Comparison of ENCODE assay signal across 19 cellular contexts in genomic region chr2:229044581-229044980, GRCh38.
A peak's percentile ranks its signal among the peaks of the same experiment; 100 is the strongest.
DNase-seq lines count a peak whose midpoint lies in the region; ATAC-seq, FAIRE-seq and TF ChIP-seq lines count a peak whose summit lies in the region.
"Had no signal": no experiment of that assay in that cellular context is flagged by ENCODE, and none has a peak within 500 bp of the region (broad histone marks: within the 10 kb centered on the region; RNA-seq: fewer than 3 reads in every experiment).

No MANE protein-coding gene starts in this region.

- H3K9me3 ChIP-seq in left lung, result no peaks in the 10 kb centered on the region
- no peaks in the 10 kb centered on the region for H3K9me3 ChIP-seq in spleen
- H3K9me3 ChIP-seq: Peyer's patch had no signal

- no peaks in the 10 kb centered on the region for H3K4me1 Mint-ChIP-seq in activated T-cell treated with anti-CD3 and anti-CD28 coated beads, Interleukin-2, amount 50 U/mL, for 4 hours (ENCODE audit: low read depth)
- no peaks in the 10 kb centered on the region for H3K4me1 Mint-ChIP-seq in Calu3 (ENCODE audit: low read depth, unreplicated experiment)
- H3K4me1 Mint-ChIP-seq: B cell had no signal

- H3K27me3 ChIP-seq in bronchial epithelial cell (ENCODE audit: control insufficient read depth, insufficient read depth, low read length) (no peaks in the 10 kb centered on the region), left lung (no peaks in the 10 kb centered on the region), spleen (replicated peaks in 1 of 7) (no peaks in the 10 kb centered on the region)
- H3K27me3 ChIP-seq: Peyer's patch had no signal

- FAIRE-seq in bronchial epithelial cell (lab: Jason Lieb, UNC), result no peak
- FAIRE-seq: D721Med, H54 had no signal

- DNase-seq in AG20443 (ENCODE audit: low spot score) (peak; percentile 22), M059J (ENCODE audit: low read depth) (peak; percentile 33), bronchial epithelial cell (ENCODE audit: low read depth) (peak; percentile 3), left lung (no peak), sciatic nerve (ENCODE audit: low spot score) (no peak), spleen (no peak), Calu3 (no peak)
- no peak for DNase-seq in activated T-cell treated with anti-CD3 and anti-CD28 coated beads, Interleukin-2, amount 50 U/mL, for 4 hours
- DNase-seq: CD4-positive, alpha-beta T cell; Karpas-422; NCI-H1417 treated with DMSO at 0.1 percent for 48 hours; NCI-H2029; NCI-H2171 treated with DMSO at 0.1 percent for 48 hours; NCI-H510A; Peyer's patch; SIG-M5 had no signal

- H3K27me3 Mint-ChIP-seq in activated T-cell treated with anti-CD3 and anti-CD28 coated beads, Interleukin-2, amount 50 U/mL, for 4 hours (ENCODE audit: low read depth), result no peaks in the 10 kb centered on the region
- no peaks in the 10 kb centered on the region for H3K27me3 Mint-ChIP-seq in Calu3 (ENCODE audit: unreplicated experiment)
- H3K27me3 Mint-ChIP-seq: B cell; CD4-positive, alpha-beta T cell had no signal

- intact Hi-C loops in left lung (cut with DNase I) (no loop called here), sciatic nerve (cut with DNase I) (no loop called here), spleen (cut with DNase I; ENCODE audit: low total_unique reads) (no loop called here), Calu3 (cut with micrococcal nuclease; ENCODE audit: unreplicated experiment) (no loop called here)

- peak; percentile 36 for ATAC-seq in left lung
- no peak for ATAC-seq in sciatic nerve
- ATAC-seq in activated T-cell treated with anti-CD3 and anti-CD28 coated beads, Interleukin-2, amount 50 U/mL, for 4 hours, result no peak

- TF ChIP-seq CTCF in bronchial epithelial cell (IDR thresholded peaks at IDR 0.05; ENCODE audit: insufficient read depth, low read length, severe bottlenecking) (no peak), left lung (IDR thresholded peaks at IDR 0.05) (no peak), spleen (IDR thresholded peaks at IDR 0.05 in 8 of 11, conservative IDR thresholded peaks at IDR 0.05 in 3 of 11) (no peak), Calu3 (IDR thresholded peaks at IDR 0.05; ENCODE audit: unreplicated experiment) (no peak)

- no peak overlapping the region for H3K27ac Mint-ChIP-seq in Calu3 (ENCODE audit: unreplicated experiment)
- H3K27ac Mint-ChIP-seq: B cell; CD4-positive, alpha-beta T cell had no signal

- H3K4me3 ChIP-seq in bronchial epithelial cell (ENCODE audit: low read depth, low read length) (no peak overlapping the region), left lung (no peak overlapping the region), spleen (no peak overlapping the region)
- H3K4me3 ChIP-seq: Peyer's patch had no signal

- H3K4me3 Mint-ChIP-seq in activated T-cell treated with anti-CD3 and anti-CD28 coated beads, Interleukin-2, amount 50 U/mL, for 4 hours, result no peak overlapping the region
- no peak overlapping the region for H3K4me3 Mint-ChIP-seq in Calu3 (ENCODE audit: low read depth, unreplicated experiment)
- H3K4me3 Mint-ChIP-seq: B cell; CD4-positive, alpha-beta T cell had no signal

- H3K9me3 Mint-ChIP-seq in activated T-cell treated with anti-CD3 and anti-CD28 coated beads, Interleukin-2, amount 50 U/mL, for 4 hours, result peaks cover 3% of the 10 kb centered on the region
- no peaks in the 10 kb centered on the region for H3K9me3 Mint-ChIP-seq in Calu3 (ENCODE audit: low read depth, unreplicated experiment)

- 33 to 79% (median 74%) methylated on average over 4 of the region's 4 CpGs for WGBS in spleen, 5 donors

- H3K27ac ChIP-seq in left lung (no peak overlapping the region), spleen (no peak overlapping the region)
- H3K27ac ChIP-seq: Peyer's patch had no signal

- CTCF ChIA-PET in Calu3 (lab: Charles Lee), result no interaction called here

- TF ChIP-seq POLR2A in spleen (IDR thresholded peaks at IDR 0.05), result no peak

- no peaks in the 10 kb centered on the region for H3K4me1 ChIP-seq in left lung
- H3K4me1 ChIP-seq in spleen, result no peaks in the 10 kb centered on the region
- H3K4me1 ChIP-seq: Peyer's patch had no signal

- no TSS peak for BruUV-seq in Calu3 (replicated peaks; lab: Mats Ljungman, UMichigan)

- no peaks in the 10 kb centered on the region for H3K36me3 Mint-ChIP-seq in activated T-cell treated with anti-CD3 and anti-CD28 coated beads, Interleukin-2, amount 50 U/mL, for 4 hours (ENCODE audit: insufficient read depth)
- H3K36me3 Mint-ChIP-seq in Calu3 (ENCODE audit: insufficient read depth, unreplicated experiment), result no peaks in the 10 kb centered on the region

- no peaks in the 10 kb centered on the region for H3K36me3 ChIP-seq in bronchial epithelial cell (ENCODE audit: control insufficient read depth, insufficient read depth, low read length)
- no peaks in the 10 kb centered on the region for H3K36me3 ChIP-seq in left lung
- H3K36me3 ChIP-seq in spleen, result no peaks in the 10 kb centered on the region
- H3K36me3 ChIP-seq: Peyer's patch had no signal

Comparison
In these comparisons a context has a peak if more than half of its experiments do, and no peak if none do; other contexts are left out.
1. DNase-seq: peak in AG20443 (single experiment), M059J (single experiment) and bronchial epithelial cell (single experiment); none in left lung (0 of 2), sciatic nerve (single experiment), spleen (single experiment), activated T-cell treated with anti-CD3 and anti-CD28 coated beads, Interleukin-2, amount 50 U/mL, for 4 hours (single experiment) and Calu3 (single experiment).